In genomic region chrX:127877358-127877757, GRCh38 we compare ENCODE assay signal across 17 cellular contexts.
"Had no signal": no experiment of that assay in that cellular context is flagged by ENCODE, and none has a peak within 500 bp of the region (broad histone marks: within the 10 kb centered on the region; RNA-seq: fewer than 3 reads in every experiment).

No MANE protein-coding gene starts in this region.

- H3K27me3 ChIP-seq: body of pancreas, gastroesophageal sphincter, right lobe of liver, spleen, upper lobe of right lung had no signal

- H3K27ac ChIP-seq: body of pancreas, gastroesophageal sphincter, prostate gland, right lobe of liver, spleen, thoracic aorta, upper lobe of right lung had no signal

- H3K4me3 ChIP-seq: body of pancreas, gastroesophageal sphincter, prostate gland, right lobe of liver, spleen, thoracic aorta, upper lobe of right lung had no signal

- DNase-seq: activated CD4-positive, alpha-beta T cell treated with anti-CD3 and anti-CD28 coated beads, Interleukin-2, amount 10 ng/mL, durations not matched to agents 7 days and 5 days; activated CD8-positive, alpha-beta memory T cell treated with anti-CD3 and anti-CD28 coated beads for 24 hours; activated naive CD8-positive, alpha-beta T cell treated with anti-CD3 and anti-CD28 coated beads for 36 hours; amygdala; body of pancreas; erythroblast; mesendoderm; nephron progenitor cell; right lobe of liver; spleen; stimulated activated CD4-positive, alpha-beta T cell treated with anti-CD3 and anti-CD28 coated beads, Interleukin-1b, Interleukin-23, amount 100 ng/mL, for 48 hours; T-helper 2 cell; upper lobe of right lung had no signal

- H3K4me1 ChIP-seq: body of pancreas, gastroesophageal sphincter, prostate gland, right lobe of liver, spleen, upper lobe of right lung had no signal

- H3K36me3 ChIP-seq: gastroesophageal sphincter, prostate gland, right lobe of liver, spleen, thoracic aorta, upper lobe of right lung had no signal

- H3K9me3 ChIP-seq: body of pancreas, gastroesophageal sphincter, prostate gland, right lobe of liver, spleen, thoracic aorta, upper lobe of right lung had no signal

- ATAC-seq: body of pancreas; gastroesophageal sphincter; right lobe of liver; stimulated activated effector memory CD8-positive, alpha-beta T cell treated with anti-CD3 and anti-CD28 coated beads, Interleukin-12 subunit alpha, Interleukin-12 subunit beta, amount 100 ng/mL, for 72 hours; upper lobe of right lung had no signal
